Comparison of ENCODE assay signal across 16 cellular contexts in genomic region chr4:158299459-158300007, GRCh38.
A peak's percentile ranks its signal among the peaks of the same experiment; 100 is the strongest.
DNase-seq lines count a peak whose midpoint lies in the region; ATAC-seq and TF ChIP-seq lines count a peak whose summit lies in the region.
"Had no signal": no experiment of that assay in that cellular context is flagged by ENCODE, and none has a peak within 500 bp of the region (broad histone marks: within the 10 kb centered on the region; RNA-seq: fewer than 3 reads in every experiment).

No MANE protein-coding gene starts in this region.

- DNase-seq in left colon (no peak), renal cortical epithelial cell (ENCODE audit: low read depth) (peak; percentile 40), Ammon's horn (ENCODE audit: low spot score) (no peak), middle frontal gyrus (ENCODE audit: extremely low spot score, low spot score) (no peak)
- DNase-seq: activated CD4-positive, alpha-beta T cell treated with anti-CD3 and anti-CD28 coated beads, Interleukin-2, amount 10 ng/mL, durations not matched to agents 7 days and 5 days; activated gamma-delta T cell; activated naive CD8-positive, alpha-beta T cell treated with anti-CD3 and anti-CD28 coated beads, Interleukin-2, amount 50 U/mL, for 24 hours; activated T-cell treated with anti-CD3 and anti-CD28 coated beads, Interleukin-2, amount 50 U/mL, for 24 hours; lower lobe of right lung; NCI-H1436; NCI-H2107; stimulated activated naive CD8-positive, alpha-beta T cell treated with anti-CD3 and anti-CD28 coated beads, Interleukin-15, amount 100 ng/mL, for 72 hours had no signal

- ATAC-seq in HG02938 (IDR thresholded peaks at IDR 0.05; ENCODE audit: unreplicated experiment), result peak; percentile 63
- peak; percentile 49; the same call in 2 of the 3 replicates for ATAC-seq in SK-N-SH treated with all-trans-retinoic acid at 6 μM for 48 hours
- peak; percentile 47 for ATAC-seq in left colon
- no peak for ATAC-seq in GM21737 (IDR thresholded peaks at IDR 0.05; ENCODE audit: unreplicated experiment)
- no peak for ATAC-seq in GM18858 (IDR thresholded peaks at IDR 0.05; ENCODE audit: unreplicated experiment)
- ATAC-seq: activated naive CD8-positive, alpha-beta T cell treated with anti-CD3 and anti-CD28 coated beads, Interleukin-2, amount 50 U/mL, for 24 hours; lower lobe of right lung; stimulated activated naive CD8-positive, alpha-beta T cell treated with anti-CD3 and anti-CD28 coated beads, Interleukin-15, amount 100 ng/mL, for 72 hours had no signal

- intact Hi-C loops in left colon (cut with DNase I, micrococcal nuclease), result no loop called here

TF ChIP-seq in SK-N-SH treated with all-trans-retinoic acid at 6 μM for 48 hours, 23 proteins besides CTCF, POLR2A, EP300 and RAD21:
- TF ChIP-seq TSHZ2 (CRISPR knock-in tag; IDR thresholded peaks at IDR 0.05) (no peak), TCF4 (CRISPR knock-in tag; IDR thresholded peaks at IDR 0.05; ENCODE audit: borderline replicate concordance) (0 out of 2 replicates have a peak, but pooled peaks have one; percentile 52), ARNTL (CRISPR knock-in tag; IDR thresholded peaks at IDR 0.05; ENCODE audit: borderline replicate concordance, low read depth) (no peak)

Comparison
In these comparisons a context has a peak if more than half of its experiments do, and no peak if none do; other contexts are left out.
1. ATAC-seq: peak in HG02938 (single experiment), SK-N-SH treated with all-trans-retinoic acid at 6 μM for 48 hours (single experiment) and left colon (single experiment); none in GM21737 (single experiment) and GM18858 (single experiment).